ENCODE assay signal across 8 cellular contexts in the genomic region with DNA sequence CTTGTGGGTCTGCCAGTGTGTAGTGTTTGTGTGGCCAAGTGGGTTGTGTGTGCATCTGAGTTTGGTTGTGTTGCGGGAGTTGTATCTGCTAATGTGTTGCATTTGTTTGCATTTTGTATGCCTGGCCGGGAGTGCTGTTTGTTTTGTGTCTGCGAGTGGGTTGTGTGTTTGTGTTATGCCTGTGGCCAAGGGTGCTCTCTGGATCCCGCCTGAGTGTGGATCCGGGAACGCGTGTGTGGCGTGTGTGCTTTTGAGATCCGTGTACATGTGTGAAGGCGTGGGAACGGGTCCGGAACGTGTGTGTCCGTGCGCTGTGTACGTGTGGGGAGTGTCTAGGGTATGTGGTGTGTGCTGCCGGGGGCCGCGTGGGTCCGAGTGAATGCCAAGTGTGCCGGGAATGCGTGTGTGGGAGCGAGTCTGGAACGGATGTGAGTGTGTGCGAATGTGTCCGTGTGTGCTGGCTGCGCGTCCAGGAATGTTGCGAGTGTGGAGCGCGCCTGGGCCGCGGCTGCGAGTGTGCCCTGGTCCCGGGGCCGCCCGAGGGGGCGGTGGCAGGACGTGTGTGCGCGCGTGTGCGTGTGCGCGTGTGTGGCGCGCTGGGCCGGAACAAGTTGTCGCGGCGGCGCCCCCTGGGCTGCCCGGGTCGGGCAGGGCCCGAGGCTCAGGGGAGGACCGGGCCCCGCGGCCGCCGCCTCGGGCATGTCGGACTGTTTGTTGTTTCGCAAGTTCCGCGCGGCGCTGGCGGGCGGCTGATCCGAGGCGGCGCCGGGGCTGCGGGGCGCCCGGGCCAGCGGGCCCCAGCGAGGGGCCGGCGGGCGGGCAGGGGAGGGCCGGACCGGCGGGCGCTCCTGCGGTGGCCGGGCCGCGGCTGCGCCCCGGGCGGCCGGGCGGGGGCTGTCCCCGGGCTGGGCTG. TPM values are rescaled to one million over a fixed set of nuclear protein-coding genes. Genes with fewer than 3 reads are reported as not detected.
DNase-seq lines count a peak whose midpoint lies in the region; ATAC-seq and TF ChIP-seq lines count a peak whose summit lies in the region.

No MANE protein-coding gene starts in this region.

- H3K4me3 Mint-ChIP-seq in activated T-cell treated with anti-CD3 and anti-CD28 coated beads, Interleukin-2, amount 50 U/mL, for 4 hours = peak overlapping the region; percentile 78
- H3K4me3 Mint-ChIP-seq in neural progenitor cell = peak overlapping the region; percentile 95

- H3K4me1 ChIP-seq in BLaER1 treated with 17β-estradiol and CSF1 and Interleukin-3, amounts not matched to agents 10 nM and 100 nM = peaks cover 18 to 24% (median 22%) of the 10 kb centered on the region in 10 experiments; a peak in 19 of 20 replicates
- H3K4me1 ChIP-seq in HUES48 (ENCODE audit: control insufficient read depth, insufficient read depth, low read length) (peaks cover 24% of the 10 kb centered on the region), foreskin keratinocyte (no peaks in the 10 kb centered on the region), neural progenitor cell (peaks cover 29% of the 10 kb centered on the region)

- no peak overlapping the region for H3K27ac ChIP-seq in BLaER1 treated with 17β-estradiol and CSF1 and Interleukin-3, amounts not matched to agents 10 nM and 100 nM
- H3K27ac ChIP-seq in HUES48 (ENCODE audit: low read depth, low read length) = no peak overlapping the region
- H3K27ac ChIP-seq in foreskin keratinocyte = no peak overlapping the region
- H3K27ac ChIP-seq in neural progenitor cell = no peak overlapping the region

- H3K27me3 ChIP-seq in BLaER1 treated with 17β-estradiol and CSF1 and Interleukin-3, amounts not matched to agents 10 nM and 100 nM = peaks cover 45 to 71% (median 58%) of the 10 kb centered on the region in 11 experiments
- H3K27me3 ChIP-seq in HUES48 (ENCODE audit: control insufficient read depth, insufficient read depth, low read length) (peaks cover 40% of the 10 kb centered on the region), foreskin keratinocyte (peaks cover 3% of the 10 kb centered on the region), neural progenitor cell (peaks cover 72% of the 10 kb centered on the region)

- peak overlapping the region; percentile 56 to 75 (median 64) for H3K4me3 ChIP-seq in BLaER1 treated with 17β-estradiol and CSF1 and Interleukin-3, amounts not matched to agents 10 nM and 100 nM
- H3K4me3 ChIP-seq in HUES48 (ENCODE audit: low read depth, low read length) (peak overlapping the region; percentile 80), neural progenitor cell (peak overlapping the region; percentile 66)

- TF ChIP-seq CTCF in foreskin keratinocyte (conservative IDR thresholded peaks at IDR 0.05) (no peak), neural progenitor cell (IDR thresholded peaks at IDR 0.05) (no peak)

- DNase-seq in activated T-cell treated with anti-CD3 and anti-CD28 coated beads, Interleukin-2, amount 50 U/mL, for 4 hours = no peak
- DNase-seq in foreskin keratinocyte (peak in 1 of 2 donors; percentile 69), neural progenitor cell (ENCODE audit: low spot score) (peak; percentile 77), hippocampal formation (lab: John Stamatoyannopoulos, UW) (no peak), NCI-H1436 treated with DMSO at 0.1 percent for 48 hours (lab: John Stamatoyannopoulos, UW) (no peak)

- H3K9me3 Mint-ChIP-seq in activated T-cell treated with anti-CD3 and anti-CD28 coated beads, Interleukin-2, amount 50 U/mL, for 4 hours = no peaks in the 10 kb centered on the region
- H3K9me3 Mint-ChIP-seq in neural progenitor cell = peaks cover 5% of the 10 kb centered on the region

- H3K27me3 Mint-ChIP-seq in activated T-cell treated with anti-CD3 and anti-CD28 coated beads, Interleukin-2, amount 50 U/mL, for 4 hours (ENCODE audit: low read depth) = peaks cover 67% of the 10 kb centered on the region
- H3K27me3 Mint-ChIP-seq in neural progenitor cell (ENCODE audit: insufficient read depth, low read depth) = peaks cover 47% of the 10 kb centered on the region

- H3K79me2 ChIP-seq in neural progenitor cell (ENCODE audit: low read depth) = peaks cover 6% of the 10 kb centered on the region

- H3K9ac ChIP-seq in BLaER1 treated with 17β-estradiol and CSF1 and Interleukin-3, amounts not matched to agents 10 nM and 100 nM = peak overlapping the region in 10 of 11 experiments; percentile 8 to 71 (median 58); a peak in 16 of 22 replicates
- peak overlapping the region; percentile 46; the same call in 1 of the 2 replicates for H3K9ac ChIP-seq in HUES48 (ENCODE audit: low read depth, low read length)
- H3K9ac ChIP-seq in neural progenitor cell = no peak overlapping the region

- peak overlapping the region; percentile 16 for H3K27ac Mint-ChIP-seq in neural progenitor cell

- H3K4me1 Mint-ChIP-seq in activated T-cell treated with anti-CD3 and anti-CD28 coated beads, Interleukin-2, amount 50 U/mL, for 4 hours (ENCODE audit: low read depth) = peaks cover 17% of the 10 kb centered on the region
- H3K4me1 Mint-ChIP-seq in neural progenitor cell = peaks cover 34% of the 10 kb centered on the region

- no peaks in the 10 kb centered on the region for H3K36me3 ChIP-seq in BLaER1 treated with 17β-estradiol and CSF1 and Interleukin-3, amounts not matched to agents 10 nM and 100 nM
- H3K36me3 ChIP-seq in HUES48 (ENCODE audit: control insufficient read depth, insufficient read depth, low read length) = no peaks in the 10 kb centered on the region
- H3K36me3 ChIP-seq in neural progenitor cell = no peaks in the 10 kb centered on the region

- peak overlapping the region; percentile 90 to 100 (median 98) for H3K4me2 ChIP-seq in BLaER1 treated with 17β-estradiol and CSF1 and Interleukin-3, amounts not matched to agents 10 nM and 100 nM
- peak overlapping the region; percentile 95 for H3K4me2 ChIP-seq in neural progenitor cell

- peaks cover 0 to 33% (median 27%) of the 10 kb centered on the region in 11 experiments; a peak in 13 of 22 replicates for H4K20me1 ChIP-seq in BLaER1 treated with 17β-estradiol and CSF1 and Interleukin-3, amounts not matched to agents 10 nM and 100 nM
- peaks cover 12% of the 10 kb centered on the region for H4K20me1 ChIP-seq in neural progenitor cell (ENCODE audit: low read depth)

- H2AFZ ChIP-seq in neural progenitor cell (replicated peaks) = peak overlapping the region; percentile 53

- H3K9me3 ChIP-seq in BLaER1 treated with 17β-estradiol and CSF1 and Interleukin-3, amounts not matched to agents 10 nM and 100 nM (replicated peaks in 1 of 11) = no peaks in the 10 kb centered on the region
- H3K9me3 ChIP-seq in HUES48 (ENCODE audit: control insufficient read depth, insufficient read depth, low read length) (no peaks in the 10 kb centered on the region), neural progenitor cell (ENCODE audit: low read depth) (no peaks in the 10 kb centered on the region)

- no peaks in the 10 kb centered on the region for H3K36me3 Mint-ChIP-seq in activated T-cell treated with anti-CD3 and anti-CD28 coated beads, Interleukin-2, amount 50 U/mL, for 4 hours (ENCODE audit: insufficient read depth)
- H3K36me3 Mint-ChIP-seq in neural progenitor cell = no peaks in the 10 kb centered on the region

- ATAC-seq in activated T-cell treated with anti-CD3 and anti-CD28 coated beads, Interleukin-2, amount 50 U/mL, for 4 hours = peak; percentile 10 to 17
- ATAC-seq in foreskin keratinocyte (peak; percentile 4), GM19328 (IDR thresholded peaks at IDR 0.05; ENCODE audit: unreplicated experiment) (no peak)

- peaks cover 31% of the 10 kb centered on the region for H3F3A ChIP-seq in neural progenitor cell (ENCODE audit: low read depth)

RNA-seq across cellular contexts. Expression of gene PTPRU, which starts 0.9 kb away (rescaled TPM):
- under 1 TPM; 0.19 to 0.78 (median 0.32) TPM for total RNA-seq in activated T-cell treated with anti-CD3 and anti-CD28 coated beads, Interleukin-2, amount 50 U/mL, for 4 hours
- 16.1 and 17.5 TPM in 2 replicates for total RNA-seq in foreskin keratinocyte
- 8.6 and 9.4 TPM in 2 replicates for polyA plus RNA-seq in foreskin keratinocyte
- total RNA-seq in neural progenitor cell (ENCODE audit: low replicate concordance) = 29.5 and 68.9 TPM in 2 replicates

RNA-seq across cellular contexts. Expression of gene MECR, which starts 6.5 kb away (rescaled TPM):
- 10 to 100 TPM; 29.8 to 35.4 (median 32.6) TPM for total RNA-seq in activated T-cell treated with anti-CD3 and anti-CD28 coated beads, Interleukin-2, amount 50 U/mL, for 4 hours
- total RNA-seq in foreskin keratinocyte = 30.5 and 35.7 TPM in 2 replicates
- polyA plus RNA-seq in foreskin keratinocyte = 31.7 and 33.6 TPM in 2 replicates
- total RNA-seq in neural progenitor cell (ENCODE audit: low replicate concordance) = 11.7 and 22.0 TPM in 2 replicates

RNA-seq across cellular contexts. Expression of gene SRSF4, which starts 55.5 kb away (rescaled TPM):
- 100 to 1,000 TPM; 104 to 109 (median 106) TPM for total RNA-seq in activated T-cell treated with anti-CD3 and anti-CD28 coated beads, Interleukin-2, amount 50 U/mL, for 4 hours
- total RNA-seq in foreskin keratinocyte (50.4 and 64.0 TPM in 2 replicates), neural progenitor cell (ENCODE audit: low replicate concordance) (73.2 and 82.2 TPM in 2 replicates)
- 53.7 and 64.9 TPM in 2 replicates for polyA plus RNA-seq in foreskin keratinocyte
